In the genomic region with DNA sequence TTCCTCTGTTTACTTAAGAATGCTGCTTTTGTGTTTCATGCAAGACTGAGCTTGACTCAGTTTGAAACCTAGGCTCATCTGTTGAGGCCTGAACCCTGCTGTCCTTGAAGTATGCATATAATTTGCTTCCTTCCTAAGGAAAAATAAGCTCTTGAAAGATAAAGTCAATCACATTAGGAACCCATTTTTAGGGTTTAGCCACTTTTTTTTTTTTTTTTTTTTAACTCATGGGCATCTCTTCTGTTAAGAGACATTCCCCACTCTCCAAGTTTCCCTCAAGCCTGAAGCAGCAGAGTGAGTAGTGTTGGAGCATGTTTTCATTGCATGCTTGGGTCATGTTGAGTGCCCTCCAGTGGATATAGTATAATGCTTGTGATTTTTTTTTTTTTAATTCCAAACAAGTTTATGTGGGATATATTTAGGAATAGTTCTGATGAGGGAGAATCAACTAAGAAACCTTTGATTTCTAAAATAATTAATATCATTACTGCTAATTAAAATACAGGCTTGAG, we compare ENCODE assay signal across 8 cellular contexts. TPM values are rescaled to one million over a fixed set of nuclear protein-coding genes. Genes with fewer than 3 reads are reported as not detected.
A peak's percentile ranks its signal among the peaks of the same experiment; 100 is the strongest.
DNase-seq lines count a peak whose midpoint lies in the region; ATAC-seq and TF ChIP-seq lines count a peak whose summit lies in the region.

No MANE protein-coding gene starts in this region.

- H3K27ac ChIP-seq in heart right ventricle (peak overlapping the region in 5 of 10 donors; percentile 93 to 99 (median 99)), adrenal gland (no peak overlapping the region), tibial nerve (peak overlapping the region in 3 of 4 donors; percentile 38 to 98 (median 95))

- DNase-seq in heart right ventricle, result peak in 1 of 2 donors; percentile 26
- DNase-seq in Right ventricle myocardium inferior (ENCODE audit: missing footprints), result no peak
- no peak for DNase-seq in LNCaP clone FGC (ENCODE audit: low read depth)
- DNase-seq in adrenal gland, result peak in 2 of 7 donors; percentile 15 to 25
- peak; percentile 45 for DNase-seq in inferior parietal cortex (ENCODE audit: extremely low spot score)
- DNase-seq in tibial nerve (ENCODE audit: low spot score in 2 of 2), result peak in 1 of 2 donors; percentile 32

- peaks cover 8 to 79% (median 67%) of the 10 kb centered on the region in 9 donors for H3K4me1 ChIP-seq in heart right ventricle
- peaks cover 43 to 68% of the 10 kb centered on the region in 2 donors for H3K4me1 ChIP-seq in adrenal gland (replicated peaks in 1 of 2)
- peaks cover 0 to 64% (median 45%) of the 10 kb centered on the region in 4 donors for H3K4me1 ChIP-seq in tibial nerve

- intact Hi-C loops in heart right ventricle (cut with DNase I) (loop anchor here in 8 of 10 donors (5.0 to 10.0 kb wide), 9 partner anchors 226 to 812 kb away; no protein-coding TSS in a partner anchor), Right ventricle myocardium inferior (cut with DNase I) (loop anchor here (5.0 kb wide), 1 partner anchor 356 kb away; no protein-coding TSS in a partner anchor), adrenal gland (cut with DNase I) (loop anchor here in 1 of 2 donors (10.0 kb wide), 1 partner anchor 328 kb away; no protein-coding TSS in a partner anchor)

- ATAC-seq in heart right ventricle (peak in 3 of 8 donors; percentile 29 to 33 (median 33)), Right ventricle myocardium inferior (no peak), HG02623 (IDR thresholded peaks at IDR 0.05; ENCODE audit: unreplicated experiment) (no peak), HG03469 (IDR thresholded peaks at IDR 0.05; ENCODE audit: unreplicated experiment) (no peak)

- TF ChIP-seq EP300 in tibial nerve (IDR thresholded peaks at IDR 0.05), result peak in 1 of 2 donors; percentile 21

- no peaks in the 10 kb centered on the region for H3K36me3 ChIP-seq in heart right ventricle
- no peaks in the 10 kb centered on the region for H3K36me3 ChIP-seq in adrenal gland (replicated peaks in 1 of 2)
- no peaks in the 10 kb centered on the region for H3K36me3 ChIP-seq in tibial nerve

- H3K4me3 ChIP-seq in heart right ventricle (peak overlapping the region in 7 of 10 donors; percentile 63 to 86 (median 80)), LNCaP clone FGC (ENCODE audit: low read depth, low read length) (no peak overlapping the region), adrenal gland (peak overlapping the region in 1 of 4 donors; percentile 97), tibial nerve (peak overlapping the region in 1 of 4 donors; percentile 68)

- TF ChIP-seq CTCF in heart right ventricle (IDR thresholded peaks at IDR 0.05), result peak in 7 of 9 donors; percentile 41 to 66 (median 50)
- TF ChIP-seq CTCF in LNCaP clone FGC (IDR thresholded peaks at IDR 0.05; ENCODE audit: control insufficient read depth, extremely low read depth, insufficient read depth), result peak; percentile 45
- TF ChIP-seq CTCF in adrenal gland (IDR thresholded peaks at IDR 0.05), result peak in 5 of 6 experiments; percentile 4 to 40 (median 37)
- peak in 4 of 5 experiments; percentile 24 to 42 (median 32) for TF ChIP-seq CTCF in tibial nerve (IDR thresholded peaks at IDR 0.05)

- H3K9me3 ChIP-seq in heart right ventricle, result no peaks in the 10 kb centered on the region
- H3K9me3 ChIP-seq in adrenal gland (replicated peaks in 1 of 3), result no peaks in the 10 kb centered on the region
- no peaks in the 10 kb centered on the region for H3K9me3 ChIP-seq in tibial nerve

- no peak for TF ChIP-seq POLR2A in adrenal gland (IDR thresholded peaks at IDR 0.05)
- no peak for TF ChIP-seq POLR2A in tibial nerve (IDR thresholded peaks at IDR 0.05)

- H3K27me3 ChIP-seq in heart right ventricle, result no peaks in the 10 kb centered on the region
- H3K27me3 ChIP-seq in adrenal gland, result no peaks in the 10 kb centered on the region
- H3K27me3 ChIP-seq in tibial nerve, result no peaks in the 10 kb centered on the region

RNA-seq across cellular contexts. Expression of gene CTNNB1, which starts 3.6 kb away (rescaled TPM):
- total RNA-seq in heart right ventricle (100 to 1,000 TPM; 148 to 218 (median 181) TPM), Right ventricle myocardium inferior (160 TPM), adrenal gland (100 to 1,000 TPM; 313 to 868 (median 430) TPM), tibial nerve (100 to 1,000 TPM; 411 to 548 (median 505) TPM)
- polyA plus RNA-seq in heart right ventricle (100 to 1,000 TPM in 1 of 2 donors, 10 to 100 TPM in 1; 33.2 to 123 TPM), adrenal gland (100 to 1,000 TPM in 2 of 3 donors, 10 to 100 TPM in 1; 52.3 to 384 (median 101) TPM)

Comparison
In these comparisons a context has a peak if more than half of its experiments do, and no peak if none do; other contexts are left out.
1. H3K27ac ChIP-seq: peak in tibial nerve (3 of 4); none in adrenal gland (0 of 5).
2. Peak in every context shown above with its lines, with median percentiles within 50 percentile points of each other: CTCF ChIP-seq.